Comparison of ENCODE assay signal across 1 cellular context in genomic region chr19:1815605-1816529, GRCh38.
TF ChIP-seq lines count a peak whose summit lies in the region.

No MANE protein-coding gene starts in this region.

TF ChIP-seq in HepG2, 621 proteins besides CTCF, POLR2A, EP300 and RAD21:
- TF ChIP-seq DNMT1 (CRISPR knock-in tag; IDR thresholded peaks at IDR 0.05) = no peak
- peak; percentile 7 for TF ChIP-seq AGO2 (optimal IDR thresholded peaks at IDR 0.05; ENCODE audit: low read depth, low read length)
TF ChIP-seq in HepG2: peak in this region for 1.
